15 cellular contexts compared by ENCODE assay signal in genomic region chr5:61641748-61642565, GRCh38.
DNase-seq lines count a peak whose midpoint lies in the region; ATAC-seq and TF ChIP-seq lines count a peak whose summit lies in the region.
"Had no signal": no experiment of that assay in that cellular context is flagged by ENCODE, and none has a peak within 500 bp of the region (broad histone marks: within the 10 kb centered on the region; RNA-seq: fewer than 3 reads in every experiment).

No MANE protein-coding gene starts in this region.

- no peaks in the 10 kb centered on the region; the same call in 2 of the 3 replicates for H3K9me3 Mint-ChIP-seq in GM23338
- no peaks in the 10 kb centered on the region for H3K9me3 Mint-ChIP-seq in activated CD4-positive, alpha-beta T cell treated with anti-CD3 and anti-CD28 coated beads, Interleukin-2, amount 10 ng/mL, durations not matched to agents 24 days and 14 days
- H3K9me3 Mint-ChIP-seq: CD8-positive, alpha-beta T cell had no signal

- H3K9ac ChIP-seq in liver (ENCODE audit: low read depth in 1 of 2, low read length in 2 of 2), result no peak overlapping the region

- H3K4me1 Mint-ChIP-seq in GM23338, result peaks cover 6% of the 10 kb centered on the region
- no peaks in the 10 kb centered on the region for H3K4me1 Mint-ChIP-seq in activated CD4-positive, alpha-beta T cell treated with anti-CD3 and anti-CD28 coated beads, Interleukin-2, amount 10 ng/mL, durations not matched to agents 24 days and 14 days

- ATAC-seq in GM23338 (peak; percentile 43; the same call in 2 of the 3 replicates), GM18870 (IDR thresholded peaks at IDR 0.05; ENCODE audit: unreplicated experiment) (no peak), HG03469 (IDR thresholded peaks at IDR 0.05; ENCODE audit: unreplicated experiment) (no peak)
- ATAC-seq: CD8-positive, alpha-beta T cell had no signal

- H2AFZ ChIP-seq in GM23338, result no peak overlapping the region

- H3K27me3 ChIP-seq in GM23338 (ENCODE audit: insufficient read depth), result no peaks in the 10 kb centered on the region
- H3K27me3 ChIP-seq in liver (ENCODE audit: control insufficient read depth in 4 of 4, insufficient read depth in 4 of 4, low read length in 3 of 4), result no peaks in the 10 kb centered on the region
- no peaks in the 10 kb centered on the region for H3K27me3 ChIP-seq in spleen (replicated peaks in 1 of 7)

- H3K27me3 Mint-ChIP-seq in GM23338 (ENCODE audit: insufficient read depth, low read depth, poor library complexity), result peaks cover 3% of the 10 kb centered on the region
- peaks cover 2% of the 10 kb centered on the region for H3K27me3 Mint-ChIP-seq in activated CD4-positive, alpha-beta T cell treated with anti-CD3 and anti-CD28 coated beads, Interleukin-2, amount 10 ng/mL, durations not matched to agents 24 days and 14 days

- H3F3A ChIP-seq in GM23338 (replicated peaks; ENCODE audit: low read depth), result no peaks in the 10 kb centered on the region

- H3K4me3 ChIP-seq in AG10803 (ENCODE audit: low read length) (no peak overlapping the region), GM23338 (no peak overlapping the region), astrocyte of the spinal cord (ENCODE audit: low read depth, low read length) (no peak overlapping the region), liver (ENCODE audit: low read depth in 1 of 3, low read length in 3 of 3) (no peak overlapping the region), spleen (no peak overlapping the region)

- H3K27ac ChIP-seq in GM23338 (ENCODE audit: low read depth), result no peak overlapping the region
- no peak overlapping the region for H3K27ac ChIP-seq in liver (ENCODE audit: low read depth in 1 of 2, low read length in 2 of 2)
- H3K27ac ChIP-seq in spleen, result no peak overlapping the region
- H3K27ac ChIP-seq: HL-60 had no signal

- intact Hi-C loops in spleen (cut with DNase I; ENCODE audit: low total_unique reads), result no loop called here
- intact Hi-C loops in activated CD4-positive, alpha-beta T cell treated with anti-CD3 and anti-CD28 coated beads, Interleukin-2, amount 10 ng/mL, durations not matched to agents 24 days and 14 days (cut with micrococcal nuclease), result no loop called here

- peaks cover 6% of the 10 kb centered on the region for H3K9me2 ChIP-seq in GM23338 (ENCODE audit: insufficient read depth)

- H3K79me2 ChIP-seq in GM23338 (replicated peaks; ENCODE audit: insufficient read depth), result no peaks in the 10 kb centered on the region

- DNase-seq in AG10803 (ENCODE audit: low read depth) (peak; percentile 23), GM23338 (ENCODE audit: low spot score) (no peak), astrocyte of the spinal cord (ENCODE audit: low read depth, low spot score) (no peak), spleen (no peak)
- no peak for DNase-seq in activated CD4-positive, alpha-beta T cell treated with anti-CD3 and anti-CD28 coated beads, Interleukin-2, amount 10 ng/mL, durations not matched to agents 24 days and 14 days
- DNase-seq: activated CD4-positive, alpha-beta T cell treated with anti-CD3 and anti-CD28 coated beads, Interleukin-2, amount 50 U/mL, for 48 hours; activated effector memory CD4-positive, alpha-beta T cell treated with anti-CD3 and anti-CD28 coated beads, Interleukin-2, amount 50 U/mL, for 16 hours; CD8-positive, alpha-beta T cell; NCI-H1092; NCI-H526; T-helper 1 cell had no signal

- no peak overlapping the region for H3K4me3 Mint-ChIP-seq in GM23338
- H3K4me3 Mint-ChIP-seq in activated CD4-positive, alpha-beta T cell treated with anti-CD3 and anti-CD28 coated beads, Interleukin-2, amount 10 ng/mL, durations not matched to agents 24 days and 14 days, result no peak overlapping the region
- H3K4me3 Mint-ChIP-seq: CD8-positive, alpha-beta T cell had no signal

- H3K36me3 ChIP-seq in GM23338 (ENCODE audit: insufficient read depth), result no peaks in the 10 kb centered on the region
- H3K36me3 ChIP-seq in liver (ENCODE audit: control insufficient read depth in 4 of 4, insufficient read depth in 3 of 4, low read depth in 1 of 4, low read length in 3 of 4), result no peaks in the 10 kb centered on the region
- no peaks in the 10 kb centered on the region for H3K36me3 ChIP-seq in spleen

- peak; percentile 25 to 67 for TF ChIP-seq RAD21 in liver (IDR thresholded peaks at IDR 0.05)

- H4K20me1 ChIP-seq in GM23338 (replicated peaks; ENCODE audit: insufficient read depth), result no peaks in the 10 kb centered on the region

- no peaks in the 10 kb centered on the region for H3K36me3 Mint-ChIP-seq in GM23338 (ENCODE audit: low read depth)
- no peaks in the 10 kb centered on the region for H3K36me3 Mint-ChIP-seq in activated CD4-positive, alpha-beta T cell treated with anti-CD3 and anti-CD28 coated beads, Interleukin-2, amount 10 ng/mL, durations not matched to agents 24 days and 14 days (ENCODE audit: low read depth)
- H3K36me3 Mint-ChIP-seq: CD8-positive, alpha-beta T cell had no signal

- WGBS in liver, result 83% methylated on average over 7 of the region's 7 CpGs
- WGBS in spleen, 5 donors, result 63 to 83% (median 75%) methylated on average over 7 of the region's 7 CpGs

- in situ Hi-C loops in astrocyte of the spinal cord (cut with HindIII; ENCODE audit: low sequenced_read_pairs), result no loop called here

- peaks cover 9% of the 10 kb centered on the region for H3K4me1 ChIP-seq in GM23338 (ENCODE audit: insufficient read depth)
- peaks cover 0 to 4% (median under 1%) of the 10 kb centered on the region in 4 donors for H3K4me1 ChIP-seq in liver (ENCODE audit: control insufficient read depth in 4 of 4, insufficient read depth in 4 of 4, low read length in 3 of 4)
- no peaks in the 10 kb centered on the region for H3K4me1 ChIP-seq in spleen

- no peak overlapping the region for H3K4me2 ChIP-seq in GM23338

- no peak overlapping the region for H3K27ac Mint-ChIP-seq in GM23338
- no peak overlapping the region for H3K27ac Mint-ChIP-seq in activated CD4-positive, alpha-beta T cell treated with anti-CD3 and anti-CD28 coated beads, Interleukin-2, amount 10 ng/mL, durations not matched to agents 24 days and 14 days
- H3K27ac Mint-ChIP-seq: CD8-positive, alpha-beta T cell had no signal

- TF ChIP-seq CTCF in AG10803 (conservative IDR thresholded peaks at IDR 0.05; ENCODE audit: low read length) (peak; percentile 46), GM23338 (conservative IDR thresholded peaks at IDR 0.05; ENCODE audit: low read depth in 2 of 2) (peak in 1 of 2 experiments; percentile 22; a peak in 1 of 4 replicates), astrocyte of the spinal cord (IDR thresholded peaks at IDR 0.05; ENCODE audit: low read depth, low read length) (peak; percentile 21), liver (IDR thresholded peaks at IDR 0.05; ENCODE audit: low read depth, low read length, missing input control) (no peak), spleen (IDR thresholded peaks at IDR 0.05 in 8 of 11, conservative IDR thresholded peaks at IDR 0.05 in 3 of 11) (no peak)

- no peaks in the 10 kb centered on the region for H3K9me3 ChIP-seq in liver (ENCODE audit: control insufficient read depth in 4 of 4, low read length in 3 of 4)
- no peaks in the 10 kb centered on the region for H3K9me3 ChIP-seq in spleen

- TF ChIP-seq POLR2A in spleen (IDR thresholded peaks at IDR 0.05), result no peak

TF ChIP-seq in GM23338, 12 proteins besides CTCF, POLR2A, EP300 and RAD21 (continues in another document):
- TF ChIP-seq ZNF331 (CRISPR knock-in tag; IDR thresholded peaks at IDR 0.05; ENCODE audit: low read depth) (no peak), CREB1 (CRISPR knock-in tag; IDR thresholded peaks at IDR 0.05; ENCODE audit: low read depth) (no peak), POLR2AphosphoS5 (IDR thresholded peaks at IDR 0.05; ENCODE audit: low read depth) (no peak), STAT1 (IDR thresholded peaks at IDR 0.05; ENCODE audit: unreplicated experiment) (no peak)

TF ChIP-seq in liver, 16 proteins besides CTCF, POLR2A, EP300 and RAD21:
- no peak for TF ChIP-seq HNF4A (conservative IDR thresholded peaks at IDR 0.05)
- no peak for TF ChIP-seq YY1 (IDR thresholded peaks at IDR 0.05)
- TF ChIP-seq, protein P1, sequence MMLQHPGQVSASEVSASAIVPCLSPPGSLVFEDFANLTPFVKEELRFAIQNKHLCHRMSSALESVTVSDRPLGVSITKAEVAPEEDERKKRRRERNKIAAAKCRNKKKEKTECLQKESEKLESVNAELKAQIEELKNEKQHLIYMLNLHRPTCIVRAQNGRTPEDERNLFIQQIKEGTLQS (IDR thresholded peaks at IDR 0.05), result no peak
- no peak for TF ChIP-seq RXRA (IDR thresholded peaks at IDR 0.05)
- no peak for TF ChIP-seq FOXA2 (IDR thresholded peaks at IDR 0.05)
- TF ChIP-seq MAX (IDR thresholded peaks at IDR 0.05), result no peak
- TF ChIP-seq GABPA (IDR thresholded peaks at IDR 0.05 in 1 of 2, conservative IDR thresholded peaks at IDR 0.05 in 1 of 2), result no peak
- no peak for TF ChIP-seq NR2F2 (IDR thresholded peaks at IDR 0.05)

Comparison
In these comparisons a context has a peak if more than half of its experiments do, and no peak if none do; other contexts are left out.
1. CTCF ChIP-seq: peak in AG10803 (single experiment) and astrocyte of the spinal cord (single experiment); none in liver (single experiment) and spleen (0 of 11).